9 cellular contexts compared by ENCODE assay signal in the genomic region with DNA sequence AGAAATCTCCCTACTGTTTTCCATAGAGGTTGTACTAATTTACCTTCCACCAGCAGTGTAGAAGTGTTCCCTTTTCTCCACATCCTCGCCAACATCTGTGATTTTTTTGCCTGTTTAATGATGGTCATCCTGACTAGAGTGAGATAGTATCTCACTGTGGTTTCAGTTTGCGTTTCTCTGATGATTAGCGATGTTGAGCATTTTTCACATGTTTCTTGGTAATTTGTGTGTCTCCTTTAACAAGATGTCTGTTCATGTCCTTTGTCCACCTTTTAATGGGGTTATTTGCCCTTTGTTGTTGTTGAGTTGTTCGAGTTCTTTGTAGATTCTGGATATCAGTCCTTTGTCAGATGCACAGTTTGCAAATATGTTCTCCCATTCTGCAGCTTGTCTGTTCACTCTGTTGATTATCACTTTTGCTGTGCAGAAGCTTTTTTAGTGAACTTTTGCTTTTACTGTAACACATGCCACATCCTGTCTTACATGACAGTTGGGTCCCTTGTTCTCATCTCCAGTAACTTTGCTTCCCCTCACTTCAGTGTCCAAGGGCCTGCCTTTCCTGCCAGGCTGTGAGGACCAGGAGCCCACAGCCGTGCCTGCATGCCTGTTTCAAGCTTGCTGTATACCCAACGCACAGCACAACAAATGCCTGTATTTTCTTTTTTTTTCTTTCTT.
DNase-seq lines count a peak whose midpoint lies in the region; ATAC-seq, FAIRE-seq and TF ChIP-seq lines count a peak whose summit lies in the region.
"Had no signal": no experiment of that assay in that cellular context is flagged by ENCODE, and none has a peak within 500 bp of the region (broad histone marks: within the 10 kb centered on the region; RNA-seq: fewer than 3 reads in every experiment).

No MANE protein-coding gene starts in this region.

- peak; percentile 68 for ATAC-seq in GM21529 (IDR thresholded peaks at IDR 0.05; ENCODE audit: unreplicated experiment)
- ATAC-seq in central memory CD8-positive, alpha-beta T cell (replicated peaks; ENCODE audit: extremely low read depth, poor library complexity, severe bottlenecking), result peak; percentile 82

- H3K27me3 Mint-ChIP-seq in central memory CD8-positive, alpha-beta T cell, result no peaks in the 10 kb centered on the region

- H3K27ac Mint-ChIP-seq in central memory CD8-positive, alpha-beta T cell (ENCODE audit: low read depth), result peak overlapping the region; percentile 64

- peak overlapping the region; percentile 74 for H3K4me3 Mint-ChIP-seq in central memory CD8-positive, alpha-beta T cell

- no peak for TF ChIP-seq CTCF in GM13977 (IDR thresholded peaks at IDR 0.05; ENCODE audit: extremely low read depth, insufficient read depth, missing control alignments)

- no peak for TF ChIP-seq POLR2A in GM12891 (IDR thresholded peaks at IDR 0.05; ENCODE audit: low read depth, low read length)

- in situ Hi-C loops in KBM-7 (cut with MboI; ENCODE audit: low pct_unique_long_range_greater_than_20kb, low sequenced_read_pairs) (no loop called here), GM13977 (cut with MboI; ENCODE audit: low pct_unique_long_range_greater_than_20kb, low sequenced_read_pairs, unreplicated experiment) (no loop called here)

- no peak for DNase-seq in GM12891 (ENCODE audit: insufficient read length, low spot score)
- peak; percentile 38 for DNase-seq in KBM-7
- DNase-seq in central memory CD8-positive, alpha-beta T cell (ENCODE audit: low spot score in 2 of 2), result no peak
- DNase-seq in DMS 273 (lab: John Stamatoyannopoulos, UW; ENCODE audit: unreplicated experiment), result no peak
- no peak for DNase-seq in GM13977 (ENCODE audit: low spot score)
- no peak for DNase-seq in SW480 (ENCODE audit: low spot score)
- DNase-seq in SHP77 treated with DMSO at 0.1 percent for 48 hours (lab: John Stamatoyannopoulos, UW), result no peak

- FAIRE-seq in GM12891 (lab: Jason Lieb, UNC), result peak; percentile 83
- FAIRE-seq: keratinocyte had no signal

- H3K9me3 Mint-ChIP-seq in central memory CD8-positive, alpha-beta T cell, result no peaks in the 10 kb centered on the region

- H3K36me3 Mint-ChIP-seq in central memory CD8-positive, alpha-beta T cell (ENCODE audit: insufficient read depth), result no peaks in the 10 kb centered on the region

- H3K4me1 Mint-ChIP-seq in central memory CD8-positive, alpha-beta T cell, result peaks cover 37% of the 10 kb centered on the region

TF ChIP-seq in GM12891, 5 proteins besides CTCF, POLR2A, EP300 and RAD21:
- TF ChIP-seq SPI1 (IDR thresholded peaks at IDR 0.05; ENCODE audit: low read depth, low read length), result no peak
- TF ChIP-seq PAX5 (IDR thresholded peaks at IDR 0.05; ENCODE audit: insufficient read depth, low read length, severe bottlenecking), result no peak
- TF ChIP-seq POU2F2 (IDR thresholded peaks at IDR 0.05; ENCODE audit: low read depth, low read length), result no peak
- TF ChIP-seq POLR2AphosphoS5 (IDR thresholded peaks at IDR 0.05; ENCODE audit: low read depth, low read length), result no peak
- no peak for TF ChIP-seq TAF1 (IDR thresholded peaks at IDR 0.05; ENCODE audit: low read depth, low read length)
